ENCODE assay signal across 21 cellular contexts in the genomic region with DNA sequence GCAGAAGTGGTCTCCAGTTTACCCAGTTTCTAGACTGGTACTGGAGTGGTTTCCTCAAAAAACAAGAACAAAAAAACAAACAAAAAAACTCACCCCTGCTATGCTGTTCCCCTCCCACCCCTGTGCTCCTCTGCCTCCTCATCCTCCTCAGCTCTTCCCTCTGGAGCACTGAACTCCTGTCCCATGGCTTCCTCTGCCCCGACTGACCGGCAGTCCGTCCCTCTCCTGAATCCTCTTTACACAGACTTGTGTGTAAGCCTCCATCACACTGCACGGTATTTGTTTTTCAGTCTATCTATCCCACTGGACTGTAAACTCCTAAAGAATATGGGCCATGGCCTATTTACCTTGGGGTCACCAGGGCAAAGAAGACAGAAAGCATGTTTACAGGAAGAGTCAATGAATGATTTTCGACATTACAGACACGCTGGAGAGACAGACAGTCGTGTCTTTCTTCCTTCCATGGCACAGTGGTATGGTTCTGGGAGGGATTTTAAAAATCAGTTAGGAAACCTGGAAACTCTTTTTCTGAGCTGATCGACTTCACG.
A peak's percentile ranks its signal among the peaks of the same experiment; 100 is the strongest.
DNase-seq lines count a peak whose midpoint lies in the region; ATAC-seq and TF ChIP-seq lines count a peak whose summit lies in the region.
"Had no signal": no experiment of that assay in that cellular context is flagged by ENCODE, and none has a peak within 500 bp of the region (broad histone marks: within the 10 kb centered on the region; RNA-seq: fewer than 3 reads in every experiment).

No MANE protein-coding gene starts in this region.

- intact Hi-C loops in naive thymus-derived CD4-positive, alpha-beta T cell (cut with micrococcal nuclease), result no loop called here

- ATAC-seq in GM23338 (no peak), GM19328 (IDR thresholded peaks at IDR 0.05; ENCODE audit: unreplicated experiment) (no peak)
- peak; percentile 14 for ATAC-seq in naive thymus-derived CD4-positive, alpha-beta T cell
- ATAC-seq: A549 had no signal

- H3K27ac Mint-ChIP-seq in GM23338 (peak overlapping the region; percentile 6; the same call in 1 of the 2 replicates), neural progenitor cell (peak overlapping the region; percentile 38), endothelial cell (ENCODE audit: unreplicated experiment) (no peak overlapping the region)
- H3K27ac Mint-ChIP-seq in naive thymus-derived CD4-positive, alpha-beta T cell, result no peak overlapping the region
- H3K27ac Mint-ChIP-seq: CD4-positive, alpha-beta memory T cell; H9; HFFc6 had no signal

- H4K20me1 ChIP-seq in GM23338 (replicated peaks; ENCODE audit: insufficient read depth) (no peaks in the 10 kb centered on the region), neural progenitor cell (ENCODE audit: low read depth) (peaks cover 19% of the 10 kb centered on the region)
- H4K20me1 ChIP-seq: BLaER1 treated with 17β-estradiol and CSF1 and Interleukin-3, amounts not matched to agents 10 nM and 100 nM had no signal

- H3K9me3 Mint-ChIP-seq in GM23338 (no peaks in the 10 kb centered on the region), neural progenitor cell (no peaks in the 10 kb centered on the region), endothelial cell (ENCODE audit: unreplicated experiment) (no peaks in the 10 kb centered on the region)
- H3K9me3 Mint-ChIP-seq in naive thymus-derived CD4-positive, alpha-beta T cell, result no peaks in the 10 kb centered on the region
- H3K9me3 Mint-ChIP-seq: CD14-positive monocyte; CD4-positive, alpha-beta memory T cell; H9; HFFc6 had no signal

- no peak overlapping the region for H3K9ac ChIP-seq in neural progenitor cell
- H3K9ac ChIP-seq: BLaER1 treated with 17β-estradiol and CSF1 and Interleukin-3, amounts not matched to agents 10 nM and 100 nM had no signal

- no peak for TF ChIP-seq CTCF in GM23338 (conservative IDR thresholded peaks at IDR 0.05; ENCODE audit: low read depth in 2 of 2)
- no peak for TF ChIP-seq CTCF in neural progenitor cell (IDR thresholded peaks at IDR 0.05)
- no peak for TF ChIP-seq CTCF in endothelial cell (IDR thresholded peaks at IDR 0.05; ENCODE audit: unreplicated experiment)

- CTCF ChIA-PET in naive thymus-derived CD4-positive, alpha-beta T cell (lab: Charles Lee), result interaction anchor here (1.6 kb wide), 1 partner anchor 31 kb away, joined by 6 read pairs; no protein-coding TSS in a partner anchor

- H3K4me3 Mint-ChIP-seq in GM23338 (no peak overlapping the region), neural progenitor cell (no peak overlapping the region), endothelial cell (ENCODE audit: unreplicated experiment) (no peak overlapping the region)
- no peak overlapping the region for H3K4me3 Mint-ChIP-seq in naive thymus-derived CD4-positive, alpha-beta T cell
- H3K4me3 Mint-ChIP-seq: CD14-positive monocyte; CD4-positive, alpha-beta memory T cell; H9; HFFc6 had no signal

- no peaks in the 10 kb centered on the region for H3K9me2 ChIP-seq in GM23338 (ENCODE audit: insufficient read depth)

- H3K4me1 Mint-ChIP-seq in GM23338 (no peaks in the 10 kb centered on the region), neural progenitor cell (no peaks in the 10 kb centered on the region), endothelial cell (ENCODE audit: unreplicated experiment) (no peaks in the 10 kb centered on the region)
- no peaks in the 10 kb centered on the region for H3K4me1 Mint-ChIP-seq in naive thymus-derived CD4-positive, alpha-beta T cell
- H3K4me1 Mint-ChIP-seq: CD4-positive, alpha-beta memory T cell; H9 had no signal

- H3K4me3 ChIP-seq in GM23338 (no peak overlapping the region), neural progenitor cell (no peak overlapping the region)
- no peak overlapping the region for H3K4me3 ChIP-seq in naive thymus-derived CD4-positive, alpha-beta T cell (ENCODE audit: low read length)
- H3K4me3 ChIP-seq: A549; BLaER1 treated with 17β-estradiol and CSF1 and Interleukin-3, amounts not matched to agents 10 nM and 100 nM had no signal

- DNase-seq in GM23338 (ENCODE audit: low spot score), result no peak
- no peak for DNase-seq in naive thymus-derived CD4-positive, alpha-beta T cell
- DNase-seq in neural progenitor cell (ENCODE audit: low spot score), result no peak
- no peak for DNase-seq in endothelial cell (ENCODE audit: low spot score)
- DNase-seq in activated naive CD4-positive, alpha-beta T cell treated with Interleukin-2 at 50 U/mL for 16 hours, result no peak
- DNase-seq: 8988T; ACHN; AML-193; BE2C; Calu3; CD4-positive, alpha-beta memory T cell; COR-L47; DMS53; DMS79 treated with DMSO at 0.1 percent for 48 hours; GF-D8; H9; HFFc6 had no signal

- POLR2A ChIA-PET in naive thymus-derived CD4-positive, alpha-beta T cell (lab: Charles Lee), result no interaction called here

- H3K4me1 ChIP-seq in GM23338 (ENCODE audit: insufficient read depth), result no peaks in the 10 kb centered on the region
- no peaks in the 10 kb centered on the region for H3K4me1 ChIP-seq in naive thymus-derived CD4-positive, alpha-beta T cell (ENCODE audit: control insufficient read depth in 2 of 2, insufficient read depth in 2 of 2, low read length in 2 of 2)
- H3K4me1 ChIP-seq in neural progenitor cell, result peaks cover 18% of the 10 kb centered on the region
- H3K4me1 ChIP-seq: A549, BE2C had no signal

- no peaks in the 10 kb centered on the region for H3K9me3 ChIP-seq in naive thymus-derived CD4-positive, alpha-beta T cell (ENCODE audit: control insufficient read depth in 2 of 3, low read length in 3 of 3)
- H3K9me3 ChIP-seq in neural progenitor cell (ENCODE audit: low read depth), result no peaks in the 10 kb centered on the region
- H3K9me3 ChIP-seq: A549, BE2C had no signal

- H3K79me2 ChIP-seq in GM23338 (replicated peaks; ENCODE audit: insufficient read depth) (no peaks in the 10 kb centered on the region), neural progenitor cell (ENCODE audit: low read depth) (peaks cover 5% of the 10 kb centered on the region)

- no peak overlapping the region for H2AFZ ChIP-seq in GM23338
- no peak overlapping the region for H2AFZ ChIP-seq in neural progenitor cell (replicated peaks)

- H3K4me2 ChIP-seq in GM23338 (no peak overlapping the region), neural progenitor cell (no peak overlapping the region)
- H3K4me2 ChIP-seq: A549; BLaER1 treated with 17β-estradiol and CSF1 and Interleukin-3, amounts not matched to agents 10 nM and 100 nM had no signal

- H3F3A ChIP-seq in GM23338 (replicated peaks; ENCODE audit: low read depth) (no peaks in the 10 kb centered on the region), neural progenitor cell (ENCODE audit: low read depth) (peaks cover 25% of the 10 kb centered on the region)

- H3K27me3 ChIP-seq in GM23338 (ENCODE audit: insufficient read depth) (no peaks in the 10 kb centered on the region), neural progenitor cell (no peaks in the 10 kb centered on the region)
- H3K27me3 ChIP-seq in naive thymus-derived CD4-positive, alpha-beta T cell (ENCODE audit: control insufficient read depth in 2 of 2, insufficient read depth in 2 of 2, low read length in 2 of 2), result no peaks in the 10 kb centered on the region
- H3K27me3 ChIP-seq: BE2C; BLaER1 treated with 17β-estradiol and CSF1 and Interleukin-3, amounts not matched to agents 10 nM and 100 nM had no signal

- H3K27me3 Mint-ChIP-seq in GM23338 (ENCODE audit: insufficient read depth, low read depth, poor library complexity), result no peaks in the 10 kb centered on the region
- peaks cover 0 to 10% (median 3%) of the 10 kb centered on the region in 5 donors for H3K27me3 Mint-ChIP-seq in naive thymus-derived CD4-positive, alpha-beta T cell
- peaks cover 4% of the 10 kb centered on the region for H3K27me3 Mint-ChIP-seq in neural progenitor cell (ENCODE audit: insufficient read depth, low read depth)
- no peaks in the 10 kb centered on the region for H3K27me3 Mint-ChIP-seq in endothelial cell (ENCODE audit: unreplicated experiment)
- H3K27me3 Mint-ChIP-seq: CD4-positive, alpha-beta memory T cell had no signal

- peaks cover 11% of the 10 kb centered on the region; the same call in 2 of the 3 replicates for H3K36me3 Mint-ChIP-seq in GM23338 (ENCODE audit: low read depth)
- H3K36me3 Mint-ChIP-seq in naive thymus-derived CD4-positive, alpha-beta T cell, result no peaks in the 10 kb centered on the region
- peaks cover 75% of the 10 kb centered on the region for H3K36me3 Mint-ChIP-seq in neural progenitor cell
- peaks cover 3% of the 10 kb centered on the region for H3K36me3 Mint-ChIP-seq in endothelial cell (ENCODE audit: low read depth, unreplicated experiment)
- H3K36me3 Mint-ChIP-seq: CD14-positive monocyte; CD4-positive, alpha-beta memory T cell had no signal

- H3K36me3 ChIP-seq in GM23338 (ENCODE audit: insufficient read depth) (peaks cover 9% of the 10 kb centered on the region; the same call in 1 of the 2 replicates), neural progenitor cell (peaks cover 22% of the 10 kb centered on the region)
- no peaks in the 10 kb centered on the region for H3K36me3 ChIP-seq in naive thymus-derived CD4-positive, alpha-beta T cell (ENCODE audit: control insufficient read depth in 2 of 3, insufficient read depth in 3 of 3, low read length in 3 of 3)
- H3K36me3 ChIP-seq: BE2C had no signal

- H3K27ac ChIP-seq in GM23338 (ENCODE audit: low read depth) (no peak overlapping the region), neural progenitor cell (no peak overlapping the region)
- no peak overlapping the region for H3K27ac ChIP-seq in naive thymus-derived CD4-positive, alpha-beta T cell (ENCODE audit: low read depth, low read length)
- H3K27ac ChIP-seq: A549; BLaER1 treated with 17β-estradiol and CSF1 and Interleukin-3, amounts not matched to agents 10 nM and 100 nM had no signal

Comparison
In these comparisons a context has a peak if more than half of its experiments do, and no peak if none do; other contexts are left out.
1. H3K27ac Mint-ChIP-seq: peak in GM23338 (single experiment) and neural progenitor cell (single experiment); none in naive thymus-derived CD4-positive, alpha-beta T cell (0 of 9) and endothelial cell (single experiment).